ENCODE assay signal across 15 cellular contexts in genomic region chr7:157609516-157609915, GRCh38.
DNase-seq lines count a peak whose midpoint lies in the region; ATAC-seq and TF ChIP-seq lines count a peak whose summit lies in the region.
"Had no signal": no experiment of that assay in that cellular context is flagged by ENCODE, and none has a peak within 500 bp of the region (broad histone marks: within the 10 kb centered on the region; RNA-seq: fewer than 3 reads in every experiment).

No MANE protein-coding gene starts in this region.

- DNase-seq in G401 (ENCODE audit: low spot score) (peak; percentile 61), mesenchymal stem cell (no peak), sciatic nerve (ENCODE audit: low spot score) (peak; percentile 35), NCI-H82 treated with DMSO at 0.1 percent for 48 hours (lab: John Stamatoyannopoulos, UW; ENCODE audit: unreplicated experiment) (no peak), left lung (no peak)
- DNase-seq: BE2C; Caco-2; CD8-positive, alpha-beta memory T cell; DMS53; HCEC 1CT; HFFc6; IMR-90; KBM-7 had no signal

- WGBS in mesenchymal stem cell = 94% methylated on average over 15 of the region's 15 CpGs

- H2AFZ ChIP-seq in mesenchymal stem cell (ENCODE audit: low read depth, low read length) = no peak overlapping the region

- peak overlapping the region; percentile 69 for H4K8ac ChIP-seq in mesenchymal stem cell (ENCODE audit: low read length)

- intact Hi-C loops in sciatic nerve (cut with DNase I) (no loop called here), left lung (cut with DNase I) (no loop called here)

- peaks cover 0 to 23% of the 10 kb centered on the region in 2 experiments for H3K27me3 ChIP-seq in mesenchymal stem cell (ENCODE audit: control insufficient read depth in 1 of 2, insufficient read depth in 1 of 2, low read length in 2 of 2)
- peaks cover 8 to 49% of the 10 kb centered on the region in 2 donors for H3K27me3 ChIP-seq in left lung
- H3K27me3 ChIP-seq: BE2C had no signal

- no peak overlapping the region for H3K4me3 ChIP-seq in mesenchymal stem cell (ENCODE audit: insufficient read depth in 1 of 2, low read depth in 1 of 2, low read length in 2 of 2)
- no peak overlapping the region for H3K4me3 ChIP-seq in left lung
- H3K4me3 ChIP-seq: A549 had no signal

- no peak for ATAC-seq in sciatic nerve
- no peak for ATAC-seq in left lung
- ATAC-seq in HG02884 (IDR thresholded peaks at IDR 0.05; ENCODE audit: unreplicated experiment) = no peak
- ATAC-seq: A549 had no signal

- H3K36me3 ChIP-seq in mesenchymal stem cell (ENCODE audit: control insufficient read depth in 1 of 2, insufficient read depth in 2 of 2, low read depth in 1 of 2, low read length in 2 of 2) = no peaks in the 10 kb centered on the region
- no peaks in the 10 kb centered on the region for H3K36me3 ChIP-seq in left lung
- H3K36me3 ChIP-seq: BE2C had no signal

- H3K14ac ChIP-seq in mesenchymal stem cell (ENCODE audit: low read length in 2 of 2) = no peak overlapping the region

- no peak overlapping the region for H2BK120ac ChIP-seq in mesenchymal stem cell (ENCODE audit: low read depth, low read length)

- no peak overlapping the region for H3K18ac ChIP-seq in mesenchymal stem cell (ENCODE audit: low read depth in 1 of 2, low read length in 2 of 2)

- no peak overlapping the region for H3K9ac ChIP-seq in mesenchymal stem cell (ENCODE audit: low read length)

- no peak overlapping the region for H3K23ac ChIP-seq in mesenchymal stem cell (ENCODE audit: low read length in 2 of 2)

- H3K27ac ChIP-seq in mesenchymal stem cell (ENCODE audit: low read length, poor library complexity, severe bottlenecking) (no peak overlapping the region), left lung (no peak overlapping the region)
- H3K27ac ChIP-seq: A549 had no signal

- no peaks in the 10 kb centered on the region for H3K79me1 ChIP-seq in mesenchymal stem cell (replicated peaks; ENCODE audit: low read length, poor library complexity, severe bottlenecking)

- H3K4me1 ChIP-seq in mesenchymal stem cell (ENCODE audit: control insufficient read depth, insufficient read depth, low read depth, low read length) (no peaks in the 10 kb centered on the region), left lung (peaks cover 0 to 7% of the 10 kb centered on the region in 2 donors)
- H3K4me1 ChIP-seq: A549, BE2C had no signal

- no peak overlapping the region for H2BK12ac ChIP-seq in mesenchymal stem cell (ENCODE audit: low read length in 2 of 2)

- no peaks in the 10 kb centered on the region for H3K9me3 ChIP-seq in mesenchymal stem cell (ENCODE audit: control insufficient read depth, low read length)
- no peaks in the 10 kb centered on the region for H3K9me3 ChIP-seq in left lung
- H3K9me3 ChIP-seq: A549, BE2C, Caco-2 had no signal

- H2BK5ac ChIP-seq in mesenchymal stem cell (ENCODE audit: low read depth, low read length, poor library complexity, severe bottlenecking) = no peak overlapping the region

- no peak overlapping the region for H2AK5ac ChIP-seq in mesenchymal stem cell (ENCODE audit: low read length, severe bottlenecking)

- H3K4ac ChIP-seq in mesenchymal stem cell (ENCODE audit: low read depth in 1 of 2, low read length in 2 of 2) = no peak overlapping the region

- H2BK15ac ChIP-seq in mesenchymal stem cell (ENCODE audit: low read depth, poor library complexity, severe bottlenecking) = no peak overlapping the region

- in situ Hi-C loops in G401 (cut with HindIII; ENCODE audit: low sequenced_read_pairs) = no loop called here

- no peak for TF ChIP-seq CTCF in left lung (IDR thresholded peaks at IDR 0.05)

- H3K4me2 ChIP-seq in mesenchymal stem cell (ENCODE audit: low read length, poor library complexity, severe bottlenecking) = no peak overlapping the region
- H3K4me2 ChIP-seq: A549 had no signal

- peak overlapping the region; percentile 40 for H4K91ac ChIP-seq in mesenchymal stem cell (ENCODE audit: low read length)

Comparison
In these comparisons a context has a peak if more than half of its experiments do, and no peak if none do; other contexts are left out.
1. DNase-seq: peak in G401 (single experiment) and sciatic nerve (single experiment); none in mesenchymal stem cell (single experiment), NCI-H82 treated with DMSO at 0.1 percent for 48 hours (single experiment) and left lung (0 of 2).